In genomic region chr11:119352857-119353260, GRCh38 we compare ENCODE assay signal across 10 cellular contexts. TPM values are rescaled to one million over a fixed set of nuclear protein-coding genes. Genes with fewer than 3 reads are reported as not detected.
DNase-seq lines count a peak whose midpoint lies in the region; TF ChIP-seq lines count a peak whose summit lies in the region.
"Had no signal": no experiment of that assay in that cellular context is flagged by ENCODE, and none has a peak within 500 bp of the region (broad histone marks: within the 10 kb centered on the region; RNA-seq: fewer than 3 reads in every experiment).

No MANE protein-coding gene starts in this region.

- intact Hi-C loops in posterior vena cava (cut with DNase I): no loop called here

- DNase-seq in NCI-H2081 (lab: John Stamatoyannopoulos, UW) (peak; percentile 61 to 87), epidermal melanocyte (ENCODE audit: insufficient read length, low spot score) (peak; percentile 20), retinal pigment epithelial cell (ENCODE audit: low read depth) (peak; percentile 95), posterior vena cava (ENCODE audit: low spot score) (no peak), H4 (ENCODE audit: low spot score) (no peak), SKM-1 treated with dmso at 0.1 percent for 144 hours (lab: John Stamatoyannopoulos, UW; ENCODE audit: unreplicated experiment) (no peak)
- DNase-seq: central memory CD4-positive, alpha-beta T cell; naive B cell; T-cell had no signal

- TF ChIP-seq CTCF in retinal pigment epithelial cell (conservative IDR thresholded peaks at IDR 0.05; ENCODE audit: low read depth, low read length): no peak

- H3K4me3 ChIP-seq in retinal pigment epithelial cell (ENCODE audit: low read length): no peak overlapping the region
- H3K4me3 ChIP-seq: suprapubic skin had no signal

RNA-seq across cellular contexts. Expression of gene MFRP, which starts 6.4 kb away (rescaled TPM):
- total RNA-seq in posterior vena cava: not detected
- total RNA-seq in H4 (2014; rRNA removed; shearing (Covaris generic)): not detected in 2 replicates
- total RNA-seq: T-cell had no signal

RNA-seq across cellular contexts. Expression of gene C1QTNF5, which starts 12.2 kb away (rescaled TPM):
- total RNA-seq in posterior vena cava: 10 to 100 TPM; 57.7 to 63.0 TPM
- not detected in 2 replicates for total RNA-seq in H4 (2014; rRNA removed; shearing (Covaris generic))
- total RNA-seq: T-cell had no signal

RNA-seq across cellular contexts. Expression of gene RNF26, which starts 18.5 kb away (rescaled TPM):
- 10 to 100 TPM; 22.1 to 23.3 TPM for total RNA-seq in posterior vena cava
- 4.1 and 6.8 TPM in 2 replicates for total RNA-seq in H4 (2014; rRNA removed; shearing (Covaris generic))

RNA-seq across cellular contexts. Expression of gene USP2, which starts 28.6 kb away (rescaled TPM):
- 10 to 100 TPM; 10.4 to 17.3 TPM for total RNA-seq in posterior vena cava
- total RNA-seq in H4 (2014; rRNA removed; shearing (Covaris generic)): 0.21 and 0.29 TPM in 2 replicates

RNA-seq across cellular contexts. Expression of gene MCAM, which starts 35.9 kb away (rescaled TPM):
- total RNA-seq in posterior vena cava: 100 to 1,000 TPM; 528 to 559 TPM
- 66.0 and 88.8 TPM in 2 replicates for total RNA-seq in H4 (2014; rRNA removed; shearing (Covaris generic))

Comparison
In these comparisons a context has a peak if more than half of its experiments do, and no peak if none do; other contexts are left out.
1. DNase-seq: peak in NCI-H2081 (2 of 2), epidermal melanocyte (single experiment) and retinal pigment epithelial cell (single experiment); none in posterior vena cava (single experiment), H4 (single experiment) and SKM-1 treated with dmso at 0.1 percent for 144 hours (single experiment).
2. RNA of gene C1QTNF5, which starts 12.2 kb away (total RNA-seq): 57.7 to 63.0 TPM in posterior vena cava; not detected in H4; every median in the first group is over 10 times any median in the second.